ENCODE assay signal across 9 cellular contexts in genomic region chr14:22994762-22995275, GRCh38. TPM values are rescaled to one million over a fixed set of nuclear protein-coding genes. Genes with fewer than 3 reads are reported as not detected.
DNase-seq lines count a peak whose midpoint lies in the region; ATAC-seq and TF ChIP-seq lines count a peak whose summit lies in the region.
"Had no signal": no experiment of that assay in that cellular context is flagged by ENCODE, and none has a peak within 500 bp of the region (broad histone marks: within the 10 kb centered on the region; RNA-seq: fewer than 3 reads in every experiment).

No MANE protein-coding gene starts in this region.

- H3K36me3 ChIP-seq in GM23248 (ENCODE audit: low read depth) (no peaks in the 10 kb centered on the region), mesenchymal stem cell (ENCODE audit: control insufficient read depth in 1 of 2, insufficient read depth in 2 of 2, low read depth in 1 of 2, low read length in 2 of 2) (peaks cover 1 to 8% of the 10 kb centered on the region in 2 experiments)
- H3K36me3 ChIP-seq: breast epithelium had no signal

- H3K4me3 ChIP-seq in AG09309 (ENCODE audit: control insufficient read depth, low read depth, low read length) (no peak overlapping the region), GM23248 (no peak overlapping the region), mesenchymal stem cell (ENCODE audit: insufficient read depth in 1 of 2, low read depth in 1 of 2, low read length in 2 of 2) (no peak overlapping the region)
- H3K4me3 ChIP-seq: breast epithelium had no signal

- no peak overlapping the region for H4K91ac ChIP-seq in mesenchymal stem cell (ENCODE audit: low read length)

- H2BK12ac ChIP-seq in mesenchymal stem cell (ENCODE audit: low read length in 2 of 2), result no peak overlapping the region

- H3K9me3 ChIP-seq in GM23248 (ENCODE audit: low read depth) (no peaks in the 10 kb centered on the region), mesenchymal stem cell (ENCODE audit: control insufficient read depth, low read length) (no peaks in the 10 kb centered on the region)
- H3K9me3 ChIP-seq: breast epithelium had no signal

- H3K27ac ChIP-seq in GM23248 (peak overlapping the region; percentile 9; the same call in 1 of the 2 replicates), mesenchymal stem cell (ENCODE audit: low read length, poor library complexity, severe bottlenecking) (no peak overlapping the region)

- H2AK5ac ChIP-seq in mesenchymal stem cell (ENCODE audit: low read length, severe bottlenecking), result no peak overlapping the region

- H4K20me1 ChIP-seq in GM23248 (ENCODE audit: insufficient read depth), result no peaks in the 10 kb centered on the region

- in situ Hi-C loops in GM23248 (cut with MboI), result loop anchor here (5.0 kb wide), 1 partner anchor 57 kb away; no protein-coding TSS in a partner anchor

- no peak for ATAC-seq in HG03045 (IDR thresholded peaks at IDR 0.05; ENCODE audit: unreplicated experiment)
- no peak for ATAC-seq in HG02588 (IDR thresholded peaks at IDR 0.05; ENCODE audit: unreplicated experiment)
- ATAC-seq in HG03025 (IDR thresholded peaks at IDR 0.05; ENCODE audit: low FRiP score, unreplicated experiment), result no peak

- H2AFZ ChIP-seq in GM23248 (peak overlapping the region; percentile 53), mesenchymal stem cell (ENCODE audit: low read depth, low read length) (no peak overlapping the region)

- no peak overlapping the region for H3K23ac ChIP-seq in mesenchymal stem cell (ENCODE audit: low read length in 2 of 2)

- peaks cover 20% of the 10 kb centered on the region for H3K4me1 Mint-ChIP-seq in chondrocyte (ENCODE audit: low read depth)

- H3K27ac Mint-ChIP-seq in chondrocyte (ENCODE audit: unreplicated experiment), result peak overlapping the region; percentile 74

- H2BK120ac ChIP-seq in mesenchymal stem cell (ENCODE audit: low read depth, low read length), result no peak overlapping the region

- H3K79me1 ChIP-seq in mesenchymal stem cell (replicated peaks; ENCODE audit: low read length, poor library complexity, severe bottlenecking), result no peaks in the 10 kb centered on the region

- no peak overlapping the region for H2BK5ac ChIP-seq in mesenchymal stem cell (ENCODE audit: low read depth, low read length, poor library complexity, severe bottlenecking)

- H3K9me3 Mint-ChIP-seq in chondrocyte (ENCODE audit: low read depth), result no peaks in the 10 kb centered on the region

- H3K27me3 ChIP-seq in GM23248 (replicated peaks; ENCODE audit: insufficient read depth), result no peaks in the 10 kb centered on the region
- peaks cover 0 to 7% of the 10 kb centered on the region in 2 experiments for H3K27me3 ChIP-seq in mesenchymal stem cell (ENCODE audit: control insufficient read depth in 1 of 2, insufficient read depth in 1 of 2, low read length in 2 of 2)
- H3K27me3 ChIP-seq: breast epithelium had no signal

- H3K79me2 ChIP-seq in GM23248 (ENCODE audit: insufficient read depth), result no peaks in the 10 kb centered on the region

- H3F3A ChIP-seq in GM23248 (ENCODE audit: insufficient read depth), result no peaks in the 10 kb centered on the region

- WGBS in GM23248 (ENCODE audit: low coverage in 1 of 2, low lambda C conversion rate in 2 of 2, missing lambda C conversion rate in 2 of 2), 2 experiments, result 2 to 3% methylated on average over 4 of the region's 4 CpGs
- under 1% methylated on average over 4 of the region's 4 CpGs for WGBS in mesenchymal stem cell

- peak overlapping the region; percentile 35 for H3K4me3 Mint-ChIP-seq in chondrocyte (ENCODE audit: unreplicated experiment)

- H3K4me1 ChIP-seq in GM23248 (ENCODE audit: insufficient read depth) (peaks cover 9% of the 10 kb centered on the region), mesenchymal stem cell (ENCODE audit: control insufficient read depth, insufficient read depth, low read depth, low read length) (peaks cover 5% of the 10 kb centered on the region)
- H3K4me1 ChIP-seq: breast epithelium had no signal

- H3K14ac ChIP-seq in mesenchymal stem cell (ENCODE audit: low read length in 2 of 2), result no peak overlapping the region

- H2BK15ac ChIP-seq in mesenchymal stem cell (ENCODE audit: low read depth, poor library complexity, severe bottlenecking), result no peak overlapping the region

- H3K4ac ChIP-seq in mesenchymal stem cell (ENCODE audit: low read depth in 1 of 2, low read length in 2 of 2), result no peak overlapping the region

- peak overlapping the region in 1 of 2 experiments; percentile 45 for H3K18ac ChIP-seq in mesenchymal stem cell (ENCODE audit: low read depth in 1 of 2, low read length in 2 of 2)

- DNase-seq in AG09309 (ENCODE audit: low read depth), result no peak
- peak; percentile 64 for DNase-seq in GM23248
- DNase-seq in RPMI7951 (ENCODE audit: low read depth), result peak; percentile 83
- no peak for DNase-seq in chondrocyte (ENCODE audit: low spot score)
- DNase-seq in mesenchymal stem cell, result peak; percentile 62

- H3K9ac ChIP-seq in GM23248, result peak overlapping the region; percentile 34; the same call in 1 of the 2 replicates
- no peak overlapping the region for H3K9ac ChIP-seq in mesenchymal stem cell (ENCODE audit: low read length)

- peak overlapping the region; percentile 26 for H3K4me2 ChIP-seq in GM23248 (ENCODE audit: unreplicated experiment)
- no peak overlapping the region for H3K4me2 ChIP-seq in mesenchymal stem cell (ENCODE audit: low read length, poor library complexity, severe bottlenecking)

- no peaks in the 10 kb centered on the region for H3K36me3 Mint-ChIP-seq in chondrocyte (ENCODE audit: low read depth)

- TF ChIP-seq CTCF in AG09309 (IDR thresholded peaks at IDR 0.05; ENCODE audit: control insufficient read depth, insufficient read depth, low read depth, low read length, missing control alignments), result peak; percentile 60
- peak; percentile 83 for TF ChIP-seq CTCF in chondrocyte (IDR thresholded peaks at IDR 0.05)

- H3K27me3 Mint-ChIP-seq in chondrocyte (ENCODE audit: low read depth), result no peaks in the 10 kb centered on the region

- H3K9me2 ChIP-seq in GM23248 (ENCODE audit: insufficient read depth), result no peaks in the 10 kb centered on the region

- peak overlapping the region; percentile 10 for H4K8ac ChIP-seq in mesenchymal stem cell (ENCODE audit: low read length)

RNA-seq across cellular contexts. Expression of gene AJUBA, which starts 12.5 kb away (rescaled TPM):
- total RNA-seq in GM23248 (2014; rRNA removed; shearing (Covaris generic)), result 62.7 and 70.7 TPM in 2 replicates
- polyA plus RNA-seq in GM23248 (2016; fragmentation: Nextera tagmentation; extraction: Ambion mirVana), result 17.8 and 19.3 TPM in 2 replicates
- 31.0 and 35.3 TPM in 2 replicates for total RNA-seq in RPMI7951 (2014; rRNA removed; shearing (Covaris generic))
- 56.5 to 124 TPM (median 124 TPM) in 3 replicates for total RNA-seq in chondrocyte
- 13.8 TPM for polyA plus RNA-seq in mesenchymal stem cell (2013, experiment 1 of 2)
- 15.8 TPM for polyA plus RNA-seq in mesenchymal stem cell (2013, experiment 2 of 2)

RNA-seq across cellular contexts. Expression of gene C14orf93, which starts 15.1 kb away (rescaled TPM):
- 7.1 and 11.4 TPM in 2 replicates for total RNA-seq in GM23248 (2014; rRNA removed; shearing (Covaris generic))
- polyA plus RNA-seq in GM23248 (2016; fragmentation: Nextera tagmentation; extraction: Ambion mirVana), result 2.2 and 3.4 TPM in 2 replicates
- total RNA-seq in RPMI7951 (2014; rRNA removed; shearing (Covaris generic)), result 4.4 and 8.2 TPM in 2 replicates
- 6.0 to 7.6 TPM (median 6.0 TPM) in 3 replicates for total RNA-seq in chondrocyte
- 4.3 TPM for polyA plus RNA-seq in mesenchymal stem cell (2013, experiment 1 of 2)
- polyA plus RNA-seq in mesenchymal stem cell (2013, experiment 2 of 2), result 4.1 TPM

RNA-seq across cellular contexts. Expression of gene HAUS4, which starts 37.9 kb away (rescaled TPM):
- total RNA-seq in GM23248 (2014; rRNA removed; shearing (Covaris generic)), result 29.0 and 35.0 TPM in 2 replicates
- polyA plus RNA-seq in GM23248 (2016; fragmentation: Nextera tagmentation; extraction: Ambion mirVana), result 14.1 and 14.5 TPM in 2 replicates
- 35.3 and 59.3 TPM in 2 replicates for total RNA-seq in RPMI7951 (2014; rRNA removed; shearing (Covaris generic))
- total RNA-seq in chondrocyte, result 27.6 to 35.2 TPM (median 29.3 TPM) in 3 replicates
- polyA plus RNA-seq in mesenchymal stem cell (2013, experiment 1 of 2), result 21.3 TPM
- 21.5 TPM for polyA plus RNA-seq in mesenchymal stem cell (2013, experiment 2 of 2)

RNA-seq across cellular contexts. Expression of gene PSMB5, which starts 39.9 kb away (rescaled TPM):
- total RNA-seq in GM23248 (2014; rRNA removed; shearing (Covaris generic)), result 217 and 263 TPM in 2 replicates
- polyA plus RNA-seq in GM23248 (2016; fragmentation: Nextera tagmentation; extraction: Ambion mirVana), result 274 and 277 TPM in 2 replicates
- total RNA-seq in RPMI7951 (2014; rRNA removed; shearing (Covaris generic)), result 309 and 373 TPM in 2 replicates
- total RNA-seq in chondrocyte, result 151 to 207 TPM (median 172 TPM) in 3 replicates
- 155 TPM for polyA plus RNA-seq in mesenchymal stem cell (2013, experiment 1 of 2)
- 156 TPM for polyA plus RNA-seq in mesenchymal stem cell (2013, experiment 2 of 2)

RNA-seq across cellular contexts. Expression of gene PSMB11, which starts 47.2 kb away (rescaled TPM):
- not detected in 2 replicates for total RNA-seq in GM23248 (2014; rRNA removed; shearing (Covaris generic))
- not detected in 2 replicates for polyA plus RNA-seq in GM23248 (2016; fragmentation: Nextera tagmentation; extraction: Ambion mirVana)
- 0.10 TPM in 1 of 2 replicates, not detected in the other for total RNA-seq in RPMI7951 (2014; rRNA removed; shearing (Covaris generic))
- not detected in 3 replicates for total RNA-seq in chondrocyte
- polyA plus RNA-seq in mesenchymal stem cell (2013, experiment 1 of 2), result not detected
- polyA plus RNA-seq in mesenchymal stem cell (2013, experiment 2 of 2), result not detected
- total RNA-seq: breast epithelium had no signal

Comparison
In these comparisons a context has a peak if more than half of its experiments do, and no peak if none do; other contexts are left out.
1. DNase-seq: peak in GM23248 (single experiment), RPMI7951 (single experiment) and mesenchymal stem cell (single experiment); none in AG09309 (single experiment) and chondrocyte (single experiment).